1 cellular context compared by ENCODE assay signal in the genomic region with DNA sequence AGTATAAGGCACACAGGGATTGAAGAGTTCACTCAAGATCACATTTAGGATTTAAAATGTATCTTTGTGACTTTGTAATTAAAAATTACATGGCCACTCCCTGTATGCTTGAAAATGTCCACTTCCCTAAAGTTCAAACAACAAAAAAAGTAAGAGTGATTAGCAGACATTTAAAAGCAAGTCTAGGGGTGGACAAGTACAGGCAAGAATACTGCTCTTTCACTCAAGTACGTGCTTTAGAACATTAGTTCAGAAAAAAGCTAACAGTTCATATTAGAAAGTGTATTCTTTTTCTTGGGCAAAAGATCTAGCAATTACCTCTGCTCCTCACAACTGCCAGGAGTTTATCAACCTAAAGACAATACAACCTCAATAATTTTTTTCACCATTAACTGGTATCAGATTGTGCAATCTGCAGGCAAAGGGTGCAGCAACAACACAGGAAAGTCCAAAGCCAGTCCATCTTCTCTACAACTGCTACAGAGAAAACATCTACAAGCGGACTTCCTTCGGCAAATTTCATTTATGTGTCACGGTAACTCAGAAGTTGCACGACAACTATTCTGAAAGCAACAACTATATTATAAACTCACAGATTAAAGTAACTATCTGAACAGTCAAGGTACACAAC.
TF ChIP-seq lines count a peak whose summit lies in the region.

No MANE protein-coding gene starts in this region.

TF ChIP-seq in GM23338, 12 proteins besides CTCF, POLR2A, EP300 and RAD21:
- TF ChIP-seq, protein P1, sequence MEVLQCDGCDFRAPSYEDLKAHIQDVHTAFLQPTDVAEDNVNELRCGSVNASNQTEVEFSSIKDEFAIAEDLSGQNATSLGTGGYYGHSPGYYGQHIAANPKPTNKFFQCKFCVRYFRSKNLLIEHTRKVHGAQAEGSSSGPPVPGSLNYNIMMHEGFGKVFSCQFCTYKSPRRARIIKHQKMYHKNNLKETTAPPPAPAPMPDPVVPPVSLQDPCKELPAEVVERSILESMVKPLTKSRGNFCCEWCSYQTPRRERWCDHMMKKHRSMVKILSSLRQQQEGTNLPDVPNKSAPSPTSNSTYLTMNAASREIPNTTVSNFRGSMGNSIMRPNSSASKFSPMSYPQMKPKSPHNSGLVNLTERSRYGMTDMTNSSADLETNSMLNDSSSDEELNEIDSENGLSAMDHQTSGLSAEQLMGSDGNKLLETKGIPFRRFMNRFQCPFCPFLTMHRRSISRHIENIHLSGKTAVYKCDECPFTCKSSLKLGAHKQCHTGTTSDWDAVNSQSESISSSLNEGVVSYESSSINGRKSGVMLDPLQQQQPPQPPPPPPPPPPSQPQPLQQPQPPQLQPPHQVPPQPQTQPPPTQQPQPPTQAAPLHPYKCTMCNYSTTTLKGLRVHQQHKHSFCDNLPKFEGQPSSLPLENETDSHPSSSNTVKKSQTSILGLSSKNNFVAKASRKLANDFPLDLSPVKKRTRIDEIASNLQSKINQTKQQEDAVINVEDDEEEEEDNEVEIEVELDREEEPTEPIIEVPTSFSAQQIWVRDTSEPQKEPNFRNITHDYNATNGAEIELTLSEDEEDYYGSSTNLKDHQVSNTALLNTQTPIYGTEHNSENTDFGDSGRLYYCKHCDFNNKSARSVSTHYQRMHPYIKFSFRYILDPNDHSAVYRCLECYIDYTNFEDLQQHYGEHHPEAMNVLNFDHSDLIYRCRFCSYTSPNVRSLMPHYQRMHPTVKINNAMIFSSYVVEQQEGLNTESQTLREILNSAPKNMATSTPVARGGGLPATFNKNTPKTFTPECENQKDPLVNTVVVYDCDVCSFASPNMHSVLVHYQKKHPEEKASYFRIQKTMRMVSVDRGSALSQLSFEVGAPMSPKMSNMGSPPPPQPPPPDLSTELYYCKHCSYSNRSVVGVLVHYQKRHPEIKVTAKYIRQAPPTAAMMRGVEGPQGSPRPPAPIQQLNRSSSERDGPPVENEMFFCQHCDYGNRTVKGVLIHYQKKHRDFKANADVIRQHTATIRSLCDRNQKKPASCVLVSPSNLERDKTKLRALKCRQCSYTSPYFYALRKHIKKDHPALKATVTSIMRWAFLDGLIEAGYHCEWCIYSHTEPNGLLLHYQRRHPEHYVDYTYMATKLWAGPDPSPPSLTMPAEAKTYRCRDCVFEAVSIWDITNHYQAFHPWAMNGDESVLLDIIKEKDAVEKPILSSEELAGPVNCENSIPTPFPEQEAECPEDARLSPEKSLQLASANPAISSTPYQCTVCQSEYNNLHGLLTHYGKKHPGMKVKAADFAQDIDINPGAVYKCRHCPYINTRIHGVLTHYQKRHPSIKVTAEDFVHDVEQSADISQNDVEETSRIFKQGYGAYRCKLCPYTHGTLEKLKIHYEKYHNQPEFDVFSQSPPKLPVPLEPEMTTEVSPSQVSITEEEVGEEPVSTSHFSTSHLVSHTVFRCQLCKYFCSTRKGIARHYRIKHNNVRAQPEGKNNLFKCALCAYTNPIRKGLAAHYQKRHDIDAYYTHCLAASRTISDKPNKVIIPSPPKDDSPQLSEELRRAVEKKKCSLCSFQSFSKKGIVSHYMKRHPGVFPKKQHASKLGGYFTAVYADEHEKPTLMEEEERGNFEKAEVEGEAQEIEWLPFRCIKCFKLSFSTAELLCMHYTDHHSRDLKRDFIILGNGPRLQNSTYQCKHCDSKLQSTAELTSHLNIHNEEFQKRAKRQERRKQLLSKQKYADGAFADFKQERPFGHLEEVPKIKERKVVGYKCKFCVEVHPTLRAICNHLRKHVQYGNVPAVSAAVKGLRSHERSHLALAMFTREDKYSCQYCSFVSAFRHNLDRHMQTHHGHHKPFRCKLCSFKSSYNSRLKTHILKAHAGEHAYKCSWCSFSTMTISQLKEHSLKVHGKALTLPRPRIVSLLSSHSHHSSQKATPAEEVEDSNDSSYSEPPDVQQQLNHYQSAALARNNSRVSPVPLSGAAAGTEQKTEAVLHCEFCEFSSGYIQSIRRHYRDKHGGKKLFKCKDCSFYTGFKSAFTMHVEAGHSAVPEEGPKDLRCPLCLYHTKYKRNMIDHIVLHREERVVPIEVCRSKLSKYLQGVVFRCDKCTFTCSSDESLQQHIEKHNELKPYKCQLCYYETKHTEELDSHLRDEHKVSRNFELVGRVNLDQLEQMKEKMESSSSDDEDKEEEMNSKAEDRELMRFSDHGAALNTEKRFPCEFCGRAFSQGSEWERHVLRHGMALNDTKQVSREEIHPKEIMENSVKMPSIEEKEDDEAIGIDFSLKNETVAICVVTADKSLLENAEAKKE (CRISPR knock-in tag; IDR thresholded peaks at IDR 0.05), result no peak
- no peak for TF ChIP-seq EZH2phosphoT487 (IDR thresholded peaks at IDR 0.05; ENCODE audit: unreplicated experiment)
- no peak for TF ChIP-seq ZNF114 (CRISPR knock-in tag; IDR thresholded peaks at IDR 0.05)
